ENCODE assay signal across 14 cellular contexts in genomic region chr2:47811668-47812067, GRCh38. TPM values are rescaled to one million over a fixed set of nuclear protein-coding genes. Genes with fewer than 3 reads are reported as not detected.
A peak's percentile ranks its signal among the peaks of the same experiment; 100 is the strongest.
DNase-seq lines count a peak whose midpoint lies in the region; ATAC-seq and TF ChIP-seq lines count a peak whose summit lies in the region.
"Had no signal": no experiment of that assay in that cellular context is flagged by ENCODE, and none has a peak within 500 bp of the region (broad histone marks: within the 10 kb centered on the region; RNA-seq: fewer than 3 reads in every experiment).

No MANE protein-coding gene starts in this region.

- H3K36me3 Mint-ChIP-seq in activated naive CD4-positive, alpha-beta T cell treated with anti-CD3 and anti-CD28 coated beads, Interleukin-2, amount 50 U/mL, for 72 hours = peaks cover 0 to 13% of the 10 kb centered on the region in 2 donors
- H3K36me3 Mint-ChIP-seq in activated naive CD8-positive, alpha-beta T cell treated with anti-CD3 and anti-CD28 coated beads, Interleukin-2, amount 10 ng/mL, durations not matched to agents 7 days and 5 days = peaks cover 40% of the 10 kb centered on the region
- peaks cover 100% of the 10 kb centered on the region for H3K36me3 Mint-ChIP-seq in stimulated activated effector memory CD8-positive, alpha-beta T cell treated with anti-CD3 and anti-CD28 coated beads, Interleukin-12 subunit alpha, Interleukin-12 subunit beta, amount 100 ng/mL, for 72 hours

- peaks cover 9 to 89% (median 45%) of the 10 kb centered on the region in 4 donors for H3K36me3 ChIP-seq in upper lobe of left lung

- no peaks in the 10 kb centered on the region for H3K27me3 ChIP-seq in upper lobe of left lung

- H3K9me3 Mint-ChIP-seq in activated naive CD4-positive, alpha-beta T cell treated with anti-CD3 and anti-CD28 coated beads, Interleukin-2, amount 50 U/mL, for 72 hours = no peaks in the 10 kb centered on the region
- no peaks in the 10 kb centered on the region for H3K9me3 Mint-ChIP-seq in activated naive CD8-positive, alpha-beta T cell treated with anti-CD3 and anti-CD28 coated beads, Interleukin-2, amount 10 ng/mL, durations not matched to agents 7 days and 5 days
- no peaks in the 10 kb centered on the region for H3K9me3 Mint-ChIP-seq in stimulated activated effector memory CD8-positive, alpha-beta T cell treated with anti-CD3 and anti-CD28 coated beads, Interleukin-12 subunit alpha, Interleukin-12 subunit beta, amount 100 ng/mL, for 72 hours

- no peak for TF ChIP-seq POLR2A in upper lobe of left lung (IDR thresholded peaks at IDR 0.05)

- no peak overlapping the region for H3K4me3 Mint-ChIP-seq in activated naive CD8-positive, alpha-beta T cell treated with anti-CD3 and anti-CD28 coated beads, Interleukin-2, amount 10 ng/mL, durations not matched to agents 7 days and 5 days
- H3K4me3 Mint-ChIP-seq in stimulated activated effector memory CD8-positive, alpha-beta T cell treated with anti-CD3 and anti-CD28 coated beads, Interleukin-12 subunit alpha, Interleukin-12 subunit beta, amount 100 ng/mL, for 72 hours = no peak overlapping the region

- H3K4me1 Mint-ChIP-seq in activated naive CD8-positive, alpha-beta T cell treated with anti-CD3 and anti-CD28 coated beads, Interleukin-2, amount 10 ng/mL, durations not matched to agents 7 days and 5 days = peaks cover 9% of the 10 kb centered on the region
- H3K4me1 Mint-ChIP-seq in stimulated activated effector memory CD8-positive, alpha-beta T cell treated with anti-CD3 and anti-CD28 coated beads, Interleukin-12 subunit alpha, Interleukin-12 subunit beta, amount 100 ng/mL, for 72 hours = no peaks in the 10 kb centered on the region

- no peaks in the 10 kb centered on the region for H3K9me3 ChIP-seq in upper lobe of left lung
- H3K9me3 ChIP-seq: thoracic aorta had no signal

- no peak for DNase-seq in activated naive CD4-positive, alpha-beta T cell treated with anti-CD3 and anti-CD28 coated beads, Interleukin-2, amount 50 U/mL, for 72 hours (ENCODE audit: low spot score in 2 of 2)
- no peak for DNase-seq in activated naive CD4-positive, alpha-beta T cell treated with anti-CD3 and anti-CD28 coated beads, Interleukin-2, amount 50 U/mL, for 16 hours
- DNase-seq in NCI-H1105 treated with DMSO at 0.1 percent for 48 hours (lab: John Stamatoyannopoulos, UW) (peak; percentile 18), upper lobe of left lung (no peak), superior temporal gyrus (ENCODE audit: extremely low spot score) (no peak), DMS153 (lab: John Stamatoyannopoulos, UW) (no peak)
- DNase-seq in activated naive CD8-positive, alpha-beta T cell treated with anti-CD3 and anti-CD28 coated beads, Interleukin-2, amount 10 ng/mL, durations not matched to agents 7 days and 5 days = no peak
- no peak for DNase-seq in stimulated activated effector memory CD8-positive, alpha-beta T cell treated with anti-CD3 and anti-CD28 coated beads, Interleukin-12 subunit alpha, Interleukin-12 subunit beta, amount 100 ng/mL, for 72 hours (ENCODE audit: low spot score in 2 of 2)
- DNase-seq: head of caudate nucleus, NCI-H187, NCI-H69, SW 1271 had no signal

- ATAC-seq in activated naive CD4-positive, alpha-beta T cell treated with anti-CD3 and anti-CD28 coated beads, Interleukin-2, amount 50 U/mL, for 72 hours = no peak
- no peak for ATAC-seq in activated naive CD8-positive, alpha-beta T cell treated with anti-CD3 and anti-CD28 coated beads, Interleukin-2, amount 10 ng/mL, durations not matched to agents 7 days and 5 days (ENCODE audit: low read depth)
- no peak for ATAC-seq in stimulated activated effector memory CD8-positive, alpha-beta T cell treated with anti-CD3 and anti-CD28 coated beads, Interleukin-12 subunit alpha, Interleukin-12 subunit beta, amount 100 ng/mL, for 72 hours
- ATAC-seq in upper lobe of left lung (ENCODE audit: low FRiP score in 2 of 2) = no peak
- ATAC-seq: sciatic nerve had no signal

- H3K27me3 Mint-ChIP-seq in activated naive CD8-positive, alpha-beta T cell treated with anti-CD3 and anti-CD28 coated beads, Interleukin-2, amount 10 ng/mL, durations not matched to agents 7 days and 5 days = no peaks in the 10 kb centered on the region

- no peak for TF ChIP-seq EP300 in upper lobe of left lung (IDR thresholded peaks at IDR 0.05)

- H3K4me1 ChIP-seq in upper lobe of left lung = no peaks in the 10 kb centered on the region

- no peak for TF ChIP-seq CTCF in upper lobe of left lung (IDR thresholded peaks at IDR 0.05)

- peak overlapping the region; percentile 80 to 83 for H3K27ac Mint-ChIP-seq in activated naive CD4-positive, alpha-beta T cell treated with anti-CD3 and anti-CD28 coated beads, Interleukin-2, amount 50 U/mL, for 72 hours
- peak overlapping the region; percentile 2 for H3K27ac Mint-ChIP-seq in activated naive CD8-positive, alpha-beta T cell treated with anti-CD3 and anti-CD28 coated beads, Interleukin-2, amount 10 ng/mL, durations not matched to agents 7 days and 5 days
- peak overlapping the region; percentile 32 for H3K27ac Mint-ChIP-seq in stimulated activated effector memory CD8-positive, alpha-beta T cell treated with anti-CD3 and anti-CD28 coated beads, Interleukin-12 subunit alpha, Interleukin-12 subunit beta, amount 100 ng/mL, for 72 hours

- POLR2A ChIA-PET in activated naive CD8-positive, alpha-beta T cell treated with anti-CD3 and anti-CD28 coated beads, Interleukin-2, amount 10 ng/mL, durations not matched to agents 7 days and 5 days (lab: Charles Lee) = no interaction called here

- no peak overlapping the region for H3K4me3 ChIP-seq in upper lobe of left lung
- H3K4me3 ChIP-seq: thoracic aorta had no signal

- 80 to 85% methylated on average over 1 of the region's 1 CpG for WGBS in upper lobe of left lung, 2 donors

- no peak overlapping the region for H3K27ac ChIP-seq in upper lobe of left lung
- H3K27ac ChIP-seq: thoracic aorta had no signal

RNA-seq across cellular contexts. Expression of gene MSH6, which starts 28.7 kb away (rescaled TPM):
- 100 to 1,000 TPM; 108 to 126 TPM for total RNA-seq in activated naive CD4-positive, alpha-beta T cell treated with anti-CD3 and anti-CD28 coated beads, Interleukin-2, amount 50 U/mL, for 72 hours
- total RNA-seq in activated naive CD8-positive, alpha-beta T cell treated with anti-CD3 and anti-CD28 coated beads, Interleukin-2, amount 10 ng/mL, durations not matched to agents 7 days and 5 days = 10 to 100 TPM; 86.3 to 89.1 TPM
- total RNA-seq in upper lobe of left lung = 10 to 100 TPM; 21.6 to 35.5 (median 30.3) TPM

Comparison
In these comparisons a context has a peak if more than half of its experiments do, and no peak if none do; other contexts are left out.
1. H3K27ac Mint-ChIP-seq: peak in every context shown above with its lines; median percentile 82 in activated naive CD4-positive, alpha-beta T cell treated with anti-CD3 and anti-CD28 coated beads, Interleukin-2, amount 50 U/mL, for 72 hours; 32 in stimulated activated effector memory CD8-positive, alpha-beta T cell treated with anti-CD3 and anti-CD28 coated beads, Interleukin-12 subunit alpha, Interleukin-12 subunit beta, amount 100 ng/mL, for 72 hours; 2 in activated naive CD8-positive, alpha-beta T cell treated with anti-CD3 and anti-CD28 coated beads, Interleukin-2, amount 10 ng/mL, durations not matched to agents 7 days and 5 days.